In genomic region chr1:21818661-21819060, GRCh38 we compare ENCODE assay signal across 9 cellular contexts. TPM values are rescaled to one million over a fixed set of nuclear protein-coding genes. Genes with fewer than 3 reads are reported as not detected.
A peak's percentile ranks its signal among the peaks of the same experiment; 100 is the strongest.
DNase-seq lines count a peak whose midpoint lies in the region; ATAC-seq and TF ChIP-seq lines count a peak whose summit lies in the region.
"Had no signal": no experiment of that assay in that cellular context is flagged by ENCODE, and none has a peak within 500 bp of the region (broad histone marks: within the 10 kb centered on the region; RNA-seq: fewer than 3 reads in every experiment).

No MANE protein-coding gene starts in this region.

- no peaks in the 10 kb centered on the region; a peak in 1 of 22 replicates for H4K20me1 ChIP-seq in BLaER1 treated with 17β-estradiol and CSF1 and Interleukin-3, amounts not matched to agents 10 nM and 100 nM

- no peak overlapping the region for H3K27ac Mint-ChIP-seq in glutamatergic neuron (ENCODE audit: unreplicated experiment)
- H3K27ac Mint-ChIP-seq: nephron had no signal

- no peak overlapping the region for H3K4me3 Mint-ChIP-seq in glutamatergic neuron (ENCODE audit: unreplicated experiment)
- H3K4me3 Mint-ChIP-seq: nephron had no signal

- DNase-seq in HPDE6-E6E7 (ENCODE audit: extremely low spot score): peak; percentile 52
- DNase-seq in activated CD4-positive, alpha-beta T cell treated with anti-CD3 and anti-CD28 coated beads for 4 hours: peak; percentile 13 to 16
- peak; percentile 46 for DNase-seq in glutamatergic neuron
- DNase-seq in stimulated activated CD8-positive, alpha-beta memory T cell treated with anti-CD3 and anti-CD28 coated beads, Interleukin-4, amount 100 ng/mL, for 48 hours: peak; percentile 60
- DNase-seq in effector CD8-positive, alpha-beta T cell (lab: John Stamatoyannopoulos, UW): no peak

- H3K27ac ChIP-seq in BLaER1 treated with 17β-estradiol and CSF1 and Interleukin-3, amounts not matched to agents 10 nM and 100 nM: peak overlapping the region in 3 of 11 experiments; percentile 12 to 33 (median 19); a peak in 3 of 22 replicates

- ATAC-seq in HG03457 (IDR thresholded peaks at IDR 0.05; ENCODE audit: unreplicated experiment): no peak
- ATAC-seq in HG02798 (IDR thresholded peaks at IDR 0.05; ENCODE audit: poor library complexity, unreplicated experiment): no peak

- H3K4me3 ChIP-seq in BLaER1 treated with 17β-estradiol and CSF1 and Interleukin-3, amounts not matched to agents 10 nM and 100 nM: no peak overlapping the region

- TF ChIP-seq CTCF in glutamatergic neuron (IDR thresholded peaks at IDR 0.05; ENCODE audit: partially characterized antibody, unreplicated experiment): no peak

- H3K4me1 Mint-ChIP-seq in glutamatergic neuron (ENCODE audit: low read depth, unreplicated experiment): no peaks in the 10 kb centered on the region

- H3K27me3 ChIP-seq in BLaER1 treated with 17β-estradiol and CSF1 and Interleukin-3, amounts not matched to agents 10 nM and 100 nM: no peaks in the 10 kb centered on the region

- H3K27me3 Mint-ChIP-seq in glutamatergic neuron (ENCODE audit: unreplicated experiment): peaks cover 3% of the 10 kb centered on the region

- H3K4me1 ChIP-seq in BLaER1 treated with 17β-estradiol and CSF1 and Interleukin-3, amounts not matched to agents 10 nM and 100 nM: peaks cover 43 to 61% (median 54%) of the 10 kb centered on the region in 10 experiments

- no peaks in the 10 kb centered on the region for H3K36me3 Mint-ChIP-seq in glutamatergic neuron (ENCODE audit: unreplicated experiment)

- H3K36me3 ChIP-seq in BLaER1 treated with 17β-estradiol and CSF1 and Interleukin-3, amounts not matched to agents 10 nM and 100 nM: peaks cover 0 to 29% (median 10%) of the 10 kb centered on the region in 11 experiments; a peak in 14 of 22 replicates

- H3K9me3 Mint-ChIP-seq in glutamatergic neuron (ENCODE audit: unreplicated experiment): no peaks in the 10 kb centered on the region
- H3K9me3 Mint-ChIP-seq: nephron had no signal

- no peaks in the 10 kb centered on the region for H3K9me3 ChIP-seq in BLaER1 treated with 17β-estradiol and CSF1 and Interleukin-3, amounts not matched to agents 10 nM and 100 nM (replicated peaks in 1 of 11)

- H3K4me2 ChIP-seq in BLaER1 treated with 17β-estradiol and CSF1 and Interleukin-3, amounts not matched to agents 10 nM and 100 nM: peak overlapping the region; percentile 16 to 73 (median 54); a peak in 18 of 22 replicates

- no peak overlapping the region for H3K9ac ChIP-seq in BLaER1 treated with 17β-estradiol and CSF1 and Interleukin-3, amounts not matched to agents 10 nM and 100 nM

RNA-seq across cellular contexts. Expression of gene LDLRAD2, which starts 6.6 kb away (rescaled TPM):
- not detected for total RNA-seq in glutamatergic neuron (ENCODE audit: unreplicated experiment)

RNA-seq across cellular contexts. Expression of gene USP48, which starts 35.7 kb away (rescaled TPM):
- total RNA-seq in glutamatergic neuron (ENCODE audit: unreplicated experiment): 78.7 TPM
